Comparison of ENCODE assay signal across 8 cellular contexts in genomic region chr9:33227013-33227398, GRCh38. TPM values are rescaled to one million over a fixed set of nuclear protein-coding genes. Genes with fewer than 3 reads are reported as not detected.
DNase-seq lines count a peak whose midpoint lies in the region; ATAC-seq lines count a peak whose summit lies in the region.

No MANE protein-coding gene starts in this region.

- peak; percentile 76 for ATAC-seq in GM18868 (IDR thresholded peaks at IDR 0.05; ENCODE audit: unreplicated experiment)
- ATAC-seq in HG02852 (IDR thresholded peaks at IDR 0.05; ENCODE audit: unreplicated experiment), result peak; percentile 50
- ATAC-seq in naive B cell (ENCODE audit: low read depth in 2 of 2), result peak; percentile 90 to 92

- H3K36me3 Mint-ChIP-seq in naive B cell (no peaks in the 10 kb centered on the region), immature natural killer cell (no peaks in the 10 kb centered on the region)

- DNase-seq in SIG-M5 treated with dmso at 0.1 percent for 504 hours (lab: John Stamatoyannopoulos, UW; ENCODE audit: unreplicated experiment), result peak; percentile 95
- DNase-seq in naive B cell, result peak; percentile 60
- no peak for DNase-seq in GM03348 (ENCODE audit: low spot score)
- DNase-seq in RKO (ENCODE audit: low spot score), result no peak
- DNase-seq in immature natural killer cell, result no peak
- DNase-seq in EL, result no peak

- H3K4me1 Mint-ChIP-seq in naive B cell (peaks cover 21 to 35% (median 24%) of the 10 kb centered on the region in 3 donors), immature natural killer cell (peaks cover 4 to 9% of the 10 kb centered on the region in 2 donors)

- H3K9me3 Mint-ChIP-seq in naive B cell (no peaks in the 10 kb centered on the region), immature natural killer cell (no peaks in the 10 kb centered on the region)

- no peaks in the 10 kb centered on the region for H3K27me3 Mint-ChIP-seq in naive B cell
- peaks cover 0 to 8% (median 7%) of the 10 kb centered on the region in 3 donors for H3K27me3 Mint-ChIP-seq in immature natural killer cell (ENCODE audit: low read depth in 3 of 3)

- H3K27ac Mint-ChIP-seq in naive B cell, result peak overlapping the region in 5 of 6 donors; percentile 82 to 96 (median 95)
- H3K27ac Mint-ChIP-seq in immature natural killer cell, result peak overlapping the region in 1 of 6 donors; percentile 12

- peak overlapping the region in 6 of 8 donors; percentile 12 to 67 (median 48) for H3K4me3 Mint-ChIP-seq in naive B cell
- no peak overlapping the region for H3K4me3 Mint-ChIP-seq in immature natural killer cell

RNA-seq across cellular contexts. Expression of gene SPINK4, which starts 13.0 kb away (rescaled TPM):
- polyA plus RNA-seq in naive B cell (ENCODE audit: low read depth in 6 of 6) (not detected), immature natural killer cell (not detected)

RNA-seq across cellular contexts. Expression of gene BAG1, which starts 37.5 kb away (rescaled TPM):
- polyA plus RNA-seq in naive B cell (ENCODE audit: low read depth in 6 of 6), result 10 to 100 TPM; 45.7 to 85.6 (median 73.2) TPM
- 100 to 1,000 TPM in 2 of 3 donors, 10 to 100 TPM in 1; 94.7 to 164 (median 137) TPM for polyA plus RNA-seq in immature natural killer cell

RNA-seq across cellular contexts. Expression of gene CHMP5, which starts 37.8 kb away (rescaled TPM):
- polyA plus RNA-seq in naive B cell (ENCODE audit: low read depth in 6 of 6) (10 to 100 TPM; 41.6 to 76.4 (median 54.2) TPM), immature natural killer cell (10 to 100 TPM; 44.0 to 66.2 (median 57.6) TPM)

RNA-seq across cellular contexts. Expression of gene B4GALT1, which starts 59.9 kb away (rescaled TPM):
- 100 to 1,000 TPM in 1 of 6 donors, 10 to 100 TPM in 5; 30.4 to 112 (median 72.8) TPM for polyA plus RNA-seq in naive B cell (ENCODE audit: low read depth in 6 of 6)
- 10 to 100 TPM; 21.7 to 49.2 (median 44.2) TPM for polyA plus RNA-seq in immature natural killer cell

Comparison
In these comparisons a context has a peak if more than half of its experiments do, and no peak if none do; other contexts are left out.
1. DNase-seq: peak in SIG-M5 treated with dmso at 0.1 percent for 504 hours (single experiment) and naive B cell (single experiment); none in GM03348 (single experiment), RKO (single experiment), immature natural killer cell (0 of 3) and EL (single experiment).
2. H3K4me3 Mint-ChIP-seq: peak in naive B cell (6 of 8); none in immature natural killer cell (0 of 5).
3. Peak in every context shown above with its lines, with median percentiles within 50 percentile points of each other: ATAC-seq.